1 cellular context compared by ENCODE assay signal in genomic region chr12:70948976-70949336, GRCh38.
TF ChIP-seq lines count a peak whose summit lies in the region.

No MANE protein-coding gene starts in this region.

TF ChIP-seq in WTC11, 78 proteins besides CTCF, POLR2A, EP300 and RAD21:
- TF ChIP-seq ZNF281 (CRISPR knock-in tag; IDR thresholded peaks at IDR 0.05) (no peak), TEAD1 (CRISPR knock-in tag; IDR thresholded peaks at IDR 0.05) (no peak), ZNF317 (CRISPR knock-in tag; IDR thresholded peaks at IDR 0.05; ENCODE audit: borderline replicate concordance, low read depth) (no peak), IRF2 (CRISPR knock-in tag; IDR thresholded peaks at IDR 0.05; ENCODE audit: borderline replicate concordance, low read depth) (no peak), PRDM15 (CRISPR knock-in tag; IDR thresholded peaks at IDR 0.05) (no peak), OVOL2 (CRISPR knock-in tag; IDR thresholded peaks at IDR 0.05; ENCODE audit: borderline replicate concordance) (no peak), ZNF121 (CRISPR knock-in tag; IDR thresholded peaks at IDR 0.05) (no peak), RORB (CRISPR knock-in tag; IDR thresholded peaks at IDR 0.05) (no peak), CBFB (CRISPR knock-in tag; IDR thresholded peaks at IDR 0.05; ENCODE audit: low read depth) (no peak), ETV6 (CRISPR knock-in tag; IDR thresholded peaks at IDR 0.05) (no peak), PRRX2 (CRISPR knock-in tag; IDR thresholded peaks at IDR 0.05) (no peak), EMX1 (CRISPR knock-in tag; IDR thresholded peaks at IDR 0.05) (no peak), SMAD4 (CRISPR knock-in tag; IDR thresholded peaks at IDR 0.05) (no peak), ZNF396 (CRISPR knock-in tag; IDR thresholded peaks at IDR 0.05; ENCODE audit: borderline replicate concordance) (no peak), E2F4 (CRISPR knock-in tag; IDR thresholded peaks at IDR 0.05; ENCODE audit: borderline replicate concordance, low read depth) (no peak), ARID4B (CRISPR knock-in tag; IDR thresholded peaks at IDR 0.05; ENCODE audit: borderline replicate concordance) (no peak)
- TF ChIP-seq, protein P1, sequence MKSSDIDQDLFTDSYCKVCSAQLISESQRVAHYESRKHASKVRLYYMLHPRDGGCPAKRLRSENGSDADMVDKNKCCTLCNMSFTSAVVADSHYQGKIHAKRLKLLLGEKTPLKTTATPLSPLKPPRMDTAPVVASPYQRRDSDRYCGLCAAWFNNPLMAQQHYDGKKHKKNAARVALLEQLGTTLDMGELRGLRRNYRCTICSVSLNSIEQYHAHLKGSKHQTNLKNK (CRISPR knock-in tag; IDR thresholded peaks at IDR 0.05): no peak
- TF ChIP-seq, protein P2, sequence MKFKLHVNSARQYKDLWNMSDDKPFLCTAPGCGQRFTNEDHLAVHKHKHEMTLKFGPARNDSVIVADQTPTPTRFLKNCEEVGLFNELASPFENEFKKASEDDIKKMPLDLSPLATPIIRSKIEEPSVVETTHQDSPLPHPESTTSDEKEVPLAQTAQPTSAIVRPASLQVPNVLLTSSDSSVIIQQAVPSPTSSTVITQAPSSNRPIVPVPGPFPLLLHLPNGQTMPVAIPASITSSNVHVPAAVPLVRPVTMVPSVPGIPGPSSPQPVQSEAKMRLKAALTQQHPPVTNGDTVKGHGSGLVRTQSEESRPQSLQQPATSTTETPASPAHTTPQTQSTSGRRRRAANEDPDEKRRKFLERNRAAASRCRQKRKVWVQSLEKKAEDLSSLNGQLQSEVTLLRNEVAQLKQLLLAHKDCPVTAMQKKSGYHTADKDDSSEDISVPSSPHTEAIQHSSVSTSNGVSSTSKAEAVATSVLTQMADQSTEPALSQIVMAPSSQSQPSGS (CRISPR knock-in tag; IDR thresholded peaks at IDR 0.05; ENCODE audit: borderline replicate concordance, low read depth): no peak
